In genomic region chr18:5963267-5963666, GRCh38 we compare ENCODE assay signal across 7 cellular contexts.
"Had no signal": no experiment of that assay in that cellular context is flagged by ENCODE, and none has a peak within 500 bp of the region (broad histone marks: within the 10 kb centered on the region; RNA-seq: fewer than 3 reads in every experiment).

No MANE protein-coding gene starts in this region.

- H3K4me3 Mint-ChIP-seq: GM23338, H9, IgD-negative memory B cell had no signal

- H3K9me3 Mint-ChIP-seq: GM23338, H9, IgD-negative memory B cell had no signal

- H3K4me2 ChIP-seq: GM23338 had no signal

- DNase-seq: H9, HCEC 1CT, KBM-7 had no signal

- H3K4me3 ChIP-seq: GM23338 had no signal

- ATAC-seq: GM23338, HepG2 had no signal

- H3K27me3 Mint-ChIP-seq: IgD-negative memory B cell had no signal

- H3K27ac Mint-ChIP-seq: GM23338, H9, IgD-negative memory B cell had no signal

- H3K27ac ChIP-seq: HL-60 had no signal

- H3K4me1 Mint-ChIP-seq: IgD-negative memory B cell had no signal

- H3K36me3 Mint-ChIP-seq: IgD-negative memory B cell had no signal

- H2AFZ ChIP-seq: GM23338 had no signal
